In the genomic region with DNA sequence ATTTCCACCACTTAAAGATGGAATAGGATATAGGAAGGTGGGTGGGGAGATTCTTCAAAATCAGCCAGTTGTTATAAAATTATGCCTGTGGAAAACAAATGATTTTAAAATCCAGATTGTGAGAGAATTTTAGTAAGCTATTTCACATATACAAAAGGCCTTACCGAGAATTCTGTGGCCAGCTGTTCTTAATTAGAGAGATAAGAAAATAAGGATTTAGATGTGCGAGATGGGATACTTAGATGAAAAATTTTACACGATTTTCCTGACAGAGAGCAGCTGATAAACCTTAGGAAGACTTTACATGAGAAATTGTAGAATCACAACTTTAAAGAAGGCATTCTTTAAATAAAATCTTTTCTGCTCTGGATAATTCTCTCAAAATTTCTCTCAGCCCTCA, we compare ENCODE assay signal across 1 cellular context.
TF ChIP-seq lines count a peak whose summit lies in the region.

No MANE protein-coding gene starts in this region.

TF ChIP-seq in HepG2, 621 proteins besides CTCF, POLR2A, EP300 and RAD21:
- TF ChIP-seq ZKSCAN5 (CRISPR knock-in tag; IDR thresholded peaks at IDR 0.05) (no peak), PHF5A (CRISPR knock-in tag; IDR thresholded peaks at IDR 0.05; ENCODE audit: low read depth, unreplicated experiment) (no peak), SMAD3 (CRISPR knock-in tag; IDR thresholded peaks at IDR 0.05) (no peak), YEATS2 (CRISPR knock-in tag; IDR thresholded peaks at IDR 0.05; ENCODE audit: borderline replicate concordance) (no peak), ZSCAN29 (CRISPR knock-in tag; conservative IDR thresholded peaks at IDR 0.05) (no peak), AGO2 (optimal IDR thresholded peaks at IDR 0.05; ENCODE audit: low read depth, low read length) (no peak)
- TF ChIP-seq, protein P1, sequence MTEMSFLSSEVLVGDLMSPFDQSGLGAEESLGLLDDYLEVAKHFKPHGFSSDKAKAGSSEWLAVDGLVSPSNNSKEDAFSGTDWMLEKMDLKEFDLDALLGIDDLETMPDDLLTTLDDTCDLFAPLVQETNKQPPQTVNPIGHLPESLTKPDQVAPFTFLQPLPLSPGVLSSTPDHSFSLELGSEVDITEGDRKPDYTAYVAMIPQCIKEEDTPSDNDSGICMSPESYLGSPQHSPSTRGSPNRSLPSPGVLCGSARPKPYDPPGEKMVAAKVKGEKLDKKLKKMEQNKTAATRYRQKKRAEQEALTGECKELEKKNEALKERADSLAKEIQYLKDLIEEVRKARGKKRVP (CRISPR knock-in tag; IDR thresholded peaks at IDR 0.05), result no peak
- TF ChIP-seq, protein P2, sequence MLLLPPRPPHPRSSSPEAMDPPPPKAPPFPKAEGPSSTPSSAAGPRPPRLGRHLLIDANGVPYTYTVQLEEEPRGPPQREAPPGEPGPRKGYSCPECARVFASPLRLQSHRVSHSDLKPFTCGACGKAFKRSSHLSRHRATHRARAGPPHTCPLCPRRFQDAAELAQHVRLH (CRISPR knock-in tag; IDR thresholded peaks at IDR 0.05; ENCODE audit: borderline replicate concordance, low read depth), result no peak
- TF ChIP-seq, protein P3, sequence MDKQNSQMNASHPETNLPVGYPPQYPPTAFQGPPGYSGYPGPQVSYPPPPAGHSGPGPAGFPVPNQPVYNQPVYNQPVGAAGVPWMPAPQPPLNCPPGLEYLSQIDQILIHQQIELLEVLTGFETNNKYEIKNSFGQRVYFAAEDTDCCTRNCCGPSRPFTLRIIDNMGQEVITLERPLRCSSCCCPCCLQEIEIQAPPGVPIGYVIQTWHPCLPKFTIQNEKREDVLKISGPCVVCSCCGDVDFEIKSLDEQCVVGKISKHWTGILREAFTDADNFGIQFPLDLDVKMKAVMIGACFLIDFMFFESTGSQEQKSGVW (CRISPR knock-in tag; IDR thresholded peaks at IDR 0.05; ENCODE audit: borderline replicate concordance), result no peak
